ENCODE assay signal across 18 cellular contexts in the genomic region with DNA sequence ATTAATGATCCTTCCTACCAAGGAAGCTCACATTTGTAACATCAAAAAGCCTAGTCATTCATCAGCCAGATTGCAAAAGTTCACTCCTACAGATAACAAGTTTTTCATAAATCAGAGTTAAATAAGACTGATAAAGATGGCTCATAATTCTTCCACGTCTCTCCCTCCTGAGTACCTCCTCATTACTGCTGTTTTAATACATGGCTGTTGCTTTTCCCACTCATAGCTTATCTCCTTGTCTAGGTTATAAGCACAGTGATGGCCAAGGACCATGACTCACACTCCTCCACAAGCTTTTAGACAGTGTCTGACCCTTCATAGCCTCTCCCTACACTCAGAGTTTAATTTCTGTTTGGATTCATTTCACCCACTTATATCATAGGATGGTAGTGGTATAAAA.
"Had no signal": no experiment of that assay in that cellular context is flagged by ENCODE, and none has a peak within 500 bp of the region (broad histone marks: within the 10 kb centered on the region; RNA-seq: fewer than 3 reads in every experiment).

No MANE protein-coding gene starts in this region.

- H3K27ac Mint-ChIP-seq: natural killer cell treated with Interleukin-12 subunit alpha and Interleukin-12 subunit beta and Interleukin-15 and Interleukin-18, amount 100 ng/mL, for 72 hours; neural progenitor cell; progenitor cell of endocrine pancreas; type B pancreatic cell had no signal

- H3K36me3 Mint-ChIP-seq: natural killer cell treated with Interleukin-12 subunit alpha and Interleukin-12 subunit beta and Interleukin-15 and Interleukin-18, amount 100 ng/mL, for 72 hours; neural progenitor cell; type B pancreatic cell had no signal

- ATAC-seq: esophagus mucosa; gastrocnemius medialis; left ventricle myocardium superior; natural killer cell treated with Interleukin-12 subunit alpha and Interleukin-12 subunit beta and Interleukin-15 and Interleukin-18, amount 100 ng/mL, for 72 hours; right cardiac atrium; stimulated activated naive CD8-positive, alpha-beta T cell treated with anti-CD3 and anti-CD28 coated beads, Interleukin-15, Interleukin-2, amounts not matched to agents 100 U/mL and 50 U/mL, for 24 hours had no signal

- H3K27me3 ChIP-seq: gastrocnemius medialis, heart right ventricle, neural progenitor cell, pancreas, suprapubic skin, thyroid gland, uterus had no signal

- H3K4me1 Mint-ChIP-seq: neural progenitor cell had no signal

- H2AFZ ChIP-seq: neural progenitor cell had no signal

- H3K27me3 Mint-ChIP-seq: natural killer cell treated with Interleukin-12 subunit alpha and Interleukin-12 subunit beta and Interleukin-15 and Interleukin-18, amount 100 ng/mL, for 72 hours; progenitor cell of endocrine pancreas had no signal

- H3K9me3 Mint-ChIP-seq: neural progenitor cell, type B pancreatic cell had no signal

- H3K9me3 ChIP-seq: gastrocnemius medialis, heart right ventricle, pancreas, suprapubic skin, thyroid gland, uterus had no signal

- H3K4me3 Mint-ChIP-seq: natural killer cell treated with Interleukin-12 subunit alpha and Interleukin-12 subunit beta and Interleukin-15 and Interleukin-18, amount 100 ng/mL, for 72 hours; neural progenitor cell; type B pancreatic cell had no signal

- H3K4me3 ChIP-seq: gastrocnemius medialis, heart right ventricle, neural progenitor cell, pancreas, suprapubic skin, thyroid gland, uterus had no signal

- DNase-seq: effector memory CD4-positive, alpha-beta T cell; gastrocnemius medialis; heart right ventricle; left ventricle myocardium superior; nucleus accumbens; pancreas; right cardiac atrium; small intestine; stimulated activated CD4-positive, alpha-beta T cell treated with anti-CD3 and anti-CD28 coated beads, Interleukin-2, amount 100 ng/mL, for 48 hours; stimulated activated naive CD8-positive, alpha-beta T cell treated with anti-CD3 and anti-CD28 coated beads, Interleukin-15, Interleukin-2, amounts not matched to agents 100 U/mL and 50 U/mL, for 24 hours; thyroid gland; uterus had no signal

- H3K36me3 ChIP-seq: gastrocnemius medialis, heart right ventricle, neural progenitor cell, pancreas, suprapubic skin, thyroid gland, uterus had no signal

- H3K4me2 ChIP-seq: neural progenitor cell had no signal

- H3K27ac ChIP-seq: gastrocnemius medialis, heart right ventricle, neural progenitor cell, pancreas, suprapubic skin, thyroid gland, uterus had no signal

- H3K4me1 ChIP-seq: gastrocnemius medialis, neural progenitor cell, pancreas, suprapubic skin, thyroid gland, uterus had no signal
